1 cellular context compared by ENCODE assay signal in the genomic region with DNA sequence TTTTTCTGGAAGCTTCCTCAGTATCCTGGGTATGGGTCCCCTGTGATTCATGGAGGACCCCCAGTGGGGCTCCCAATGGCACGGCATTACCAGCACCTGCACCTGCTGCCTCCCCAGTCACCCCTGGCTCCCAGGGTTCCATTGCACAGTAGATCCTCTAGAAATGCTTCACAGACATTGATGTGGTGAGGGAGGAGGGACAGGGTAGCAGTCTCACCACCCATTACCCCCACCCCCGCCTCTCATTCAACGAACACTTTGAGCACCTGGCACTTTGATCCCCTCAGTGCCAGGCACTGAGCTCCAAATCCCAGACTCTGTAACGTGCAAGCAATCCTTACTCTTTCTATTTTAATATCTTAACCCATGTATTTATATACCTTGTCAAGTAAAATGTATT.
TF ChIP-seq lines count a peak whose summit lies in the region.

No MANE protein-coding gene starts in this region.

TF ChIP-seq in SK-N-SH, 30 proteins besides CTCF, POLR2A, EP300 and RAD21:
- TF ChIP-seq SMC3 (IDR thresholded peaks at IDR 0.05; ENCODE audit: low read depth, low read length) (no peak), TCF12 (IDR thresholded peaks at IDR 0.05) (no peak), TEAD4 (IDR thresholded peaks at IDR 0.05; ENCODE audit: borderline replicate concordance, insufficient read depth) (no peak), RFX5 (IDR thresholded peaks at IDR 0.05; ENCODE audit: low read length) (no peak), USF1 (IDR thresholded peaks at IDR 0.05; ENCODE audit: borderline replicate concordance, low read depth) (no peak), MEF2A (IDR thresholded peaks at IDR 0.05; ENCODE audit: borderline replicate concordance, low read depth) (no peak), YY1 (IDR thresholded peaks at IDR 0.05; ENCODE audit: low read depth) (no peak), FOXJ3 (CRISPR knock-in tag; IDR thresholded peaks at IDR 0.05) (no peak), NRF1 (IDR thresholded peaks at IDR 0.05; ENCODE audit: low read depth, low read length) (no peak), JUND (IDR thresholded peaks at IDR 0.05) (no peak), POLR2AphosphoS5 (IDR thresholded peaks at IDR 0.05; ENCODE audit: low read depth, low read length) (no peak), NFIC (IDR thresholded peaks at IDR 0.05; ENCODE audit: borderline replicate concordance) (no peak), EZH2phosphoT487 (IDR thresholded peaks at IDR 0.05; ENCODE audit: borderline replicate concordance, low read depth) (no peak), REST (IDR thresholded peaks at IDR 0.05; ENCODE audit: low read depth, low read length) (no peak)
- TF ChIP-seq, protein P1, sequence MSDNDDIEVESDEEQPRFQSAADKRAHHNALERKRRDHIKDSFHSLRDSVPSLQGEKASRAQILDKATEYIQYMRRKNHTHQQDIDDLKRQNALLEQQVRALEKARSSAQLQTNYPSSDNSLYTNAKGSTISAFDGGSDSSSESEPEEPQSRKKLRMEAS (IDR thresholded peaks at IDR 0.05; ENCODE audit: low read depth): no peak
- TF ChIP-seq, protein P2, sequence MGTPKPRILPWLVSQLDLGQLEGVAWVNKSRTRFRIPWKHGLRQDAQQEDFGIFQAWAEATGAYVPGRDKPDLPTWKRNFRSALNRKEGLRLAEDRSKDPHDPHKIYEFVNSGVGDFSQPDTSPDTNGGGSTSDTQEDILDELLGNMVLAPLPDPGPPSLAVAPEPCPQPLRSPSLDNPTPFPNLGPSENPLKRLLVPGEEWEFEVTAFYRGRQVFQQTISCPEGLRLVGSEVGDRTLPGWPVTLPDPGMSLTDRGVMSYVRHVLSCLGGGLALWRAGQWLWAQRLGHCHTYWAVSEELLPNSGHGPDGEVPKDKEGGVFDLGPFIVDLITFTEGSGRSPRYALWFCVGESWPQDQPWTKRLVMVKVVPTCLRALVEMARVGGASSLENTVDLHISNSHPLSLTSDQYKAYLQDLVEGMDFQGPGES (IDR thresholded peaks at IDR 0.05; ENCODE audit: low read depth, low read length): no peak
